30 cellular contexts compared by ENCODE assay signal in the genomic region with DNA sequence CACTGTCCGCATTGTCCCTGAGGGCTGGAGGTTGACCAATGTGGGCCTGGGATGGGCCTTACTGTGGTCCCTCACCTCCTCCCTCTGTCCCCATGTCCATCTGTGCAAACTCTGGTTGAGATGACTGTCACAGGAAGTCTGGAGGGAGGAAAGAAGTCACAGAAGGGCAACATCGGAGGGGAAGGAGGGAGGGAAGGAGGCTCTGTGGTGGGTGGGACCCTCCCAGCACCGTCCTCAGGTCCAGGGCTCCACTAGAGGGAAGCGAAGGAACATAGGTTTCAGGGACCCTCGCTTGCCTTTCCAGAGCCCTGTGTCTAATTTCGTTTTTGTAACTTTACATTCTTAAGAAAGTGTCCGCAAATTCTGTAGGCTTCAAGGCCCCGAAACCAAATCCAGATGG.
DNase-seq lines count a peak whose midpoint lies in the region; ATAC-seq and TF ChIP-seq lines count a peak whose summit lies in the region.
"Had no signal": no experiment of that assay in that cellular context is flagged by ENCODE, and none has a peak within 500 bp of the region (broad histone marks: within the 10 kb centered on the region; RNA-seq: fewer than 3 reads in every experiment).

No MANE protein-coding gene starts in this region.

- DNase-seq in RWPE2 (ENCODE audit: low spot score) = no peak
- peak; percentile 78 for DNase-seq in esophagus muscularis mucosa (ENCODE audit: extremely low spot score)
- peak; percentile 38 for DNase-seq in osteocyte (ENCODE audit: extremely low spot score, unreplicated experiment)
- no peak for DNase-seq in OCI-M2 (lab: John Stamatoyannopoulos, UW; ENCODE audit: unreplicated experiment)
- DNase-seq in SKM-1 treated with dmso at 0.1 percent for 144 hours (lab: John Stamatoyannopoulos, UW; ENCODE audit: unreplicated experiment) = no peak
- no peak for DNase-seq in hippocampal formation (lab: John Stamatoyannopoulos, UW)
- DNase-seq: activated CD4-positive, alpha-beta T cell treated with anti-CD3 and anti-CD28 coated beads for 36 hours; activated CD8-positive, alpha-beta memory T cell treated with anti-CD3 and anti-CD28 coated beads, Interleukin-2, amount 50 U/mL, for 48 hours; activated CD8-positive, alpha-beta T cell treated with anti-CD3 and anti-CD28 coated beads for 36 hours; activated naive CD4-positive, alpha-beta T cell treated with anti-CD3 and anti-CD28 coated beads for 36 hours; body of pancreas; CD4-positive, alpha-beta T cell; cerebellar nuclear complex; dorsolateral prefrontal cortex; KG1; NCI-H1417 treated with DMSO at 0.1 percent for 48 hours; NCI-H2081; NCI-H2227 treated with DMSO at 0.1 percent for 48 hours; NCI-H526; NK-92 treated with Interleukin-12 subunit alpha and Interleukin-12 subunit beta, amount 100 ng/mL, for 24 hours; PC-3; stimulated activated CD4-positive, alpha-beta T cell treated with anti-CD3 and anti-CD28 coated beads, Interleukin-12 subunit alpha, Interleukin-12 subunit beta, amount 100 ng/mL, for 4 hours; stimulated activated CD4-positive, alpha-beta T cell treated with anti-CD3 and anti-CD28 coated beads, Interleukin-2, amount 100 ng/mL, for 48 hours; stimulated activated naive CD8-positive, alpha-beta T cell treated with anti-CD3 and anti-CD28 coated beads, Interleukin-15, amount 100 ng/mL, for 72 hours; SW 1271; thyroid gland had no signal

- no peaks in the 10 kb centered on the region for H3K27me3 Mint-ChIP-seq in osteocyte (ENCODE audit: unreplicated experiment)
- H3K27me3 Mint-ChIP-seq: activated CD8-positive, alpha-beta T cell treated with anti-CD3 and anti-CD28 coated beads for 36 hours; CD4-positive, alpha-beta T cell had no signal

- no peaks in the 10 kb centered on the region for H3K9me3 Mint-ChIP-seq in osteocyte (ENCODE audit: unreplicated experiment)
- H3K9me3 Mint-ChIP-seq: activated CD8-positive, alpha-beta T cell treated with anti-CD3 and anti-CD28 coated beads for 36 hours; activated naive CD4-positive, alpha-beta T cell treated with anti-CD3 and anti-CD28 coated beads for 36 hours; CD4-positive, alpha-beta T cell; GM23338; neural crest cell; stimulated activated naive CD8-positive, alpha-beta T cell treated with anti-CD3 and anti-CD28 coated beads, Interleukin-15, amount 100 ng/mL, for 72 hours had no signal

- H3K4me3 ChIP-seq in RWPE2 (ENCODE audit: severe bottlenecking) = no peak overlapping the region
- H3K4me3 ChIP-seq in esophagus muscularis mucosa = no peak overlapping the region
- H3K4me3 ChIP-seq: body of pancreas, dorsolateral prefrontal cortex, GM23338, thyroid gland had no signal

- TF ChIP-seq POLR2A in esophagus muscularis mucosa (IDR thresholded peaks at IDR 0.05; ENCODE audit: low read depth) = no peak

- WGBS in esophagus muscularis mucosa = 90% methylated on average over 8 of the region's 8 CpGs

- ATAC-seq in RWPE2 (ENCODE audit: low read depth) (no peak), HG03457 (IDR thresholded peaks at IDR 0.05; ENCODE audit: unreplicated experiment) (no peak)
- ATAC-seq: activated CD4-positive, alpha-beta T cell treated with anti-CD3 and anti-CD28 coated beads for 36 hours; activated CD8-positive, alpha-beta T cell treated with anti-CD3 and anti-CD28 coated beads for 36 hours; body of pancreas; GM23338; PC-3; Right ventricle myocardium inferior; stimulated activated naive CD8-positive, alpha-beta T cell treated with anti-CD3 and anti-CD28 coated beads, Interleukin-15, amount 100 ng/mL, for 72 hours had no signal

- no peak for TF ChIP-seq CTCF in RWPE2 (IDR thresholded peaks at IDR 0.05; ENCODE audit: poor library complexity, severe bottlenecking)
- TF ChIP-seq CTCF in esophagus muscularis mucosa (IDR thresholded peaks at IDR 0.05) = no peak
- no peak for TF ChIP-seq CTCF in osteocyte (IDR thresholded peaks at IDR 0.05)

- no peak overlapping the region for H3K27ac Mint-ChIP-seq in osteocyte (ENCODE audit: unreplicated experiment)
- H3K27ac Mint-ChIP-seq: activated CD4-positive, alpha-beta T cell treated with anti-CD3 and anti-CD28 coated beads for 36 hours; activated CD8-positive, alpha-beta T cell treated with anti-CD3 and anti-CD28 coated beads for 36 hours; activated naive CD4-positive, alpha-beta T cell treated with anti-CD3 and anti-CD28 coated beads for 36 hours; CD4-positive, alpha-beta T cell; GM23338 had no signal

- TF ChIP-seq EP300 in esophagus muscularis mucosa (IDR thresholded peaks at IDR 0.05) = no peak

- intact Hi-C loops in esophagus muscularis mucosa (cut with DNase I) = no loop called here

- H3K36me3 ChIP-seq in RWPE2 (ENCODE audit: low read depth) = no peaks in the 10 kb centered on the region
- no peaks in the 10 kb centered on the region for H3K36me3 ChIP-seq in esophagus muscularis mucosa
- H3K36me3 ChIP-seq: thyroid gland had no signal

- peaks cover 34% of the 10 kb centered on the region for H3K4me1 Mint-ChIP-seq in osteocyte (ENCODE audit: unreplicated experiment)
- H3K4me1 Mint-ChIP-seq: activated CD4-positive, alpha-beta T cell treated with anti-CD3 and anti-CD28 coated beads for 36 hours; neural crest cell; stimulated activated naive CD8-positive, alpha-beta T cell treated with anti-CD3 and anti-CD28 coated beads, Interleukin-15, amount 100 ng/mL, for 72 hours had no signal

- peaks cover 22% of the 10 kb centered on the region for H3K4me1 ChIP-seq in RWPE2 (ENCODE audit: insufficient read depth, poor library complexity, severe bottlenecking)
- peaks cover 0 to 20% (median 18%) of the 10 kb centered on the region in 4 donors for H3K4me1 ChIP-seq in esophagus muscularis mucosa
- H3K4me1 ChIP-seq: body of pancreas had no signal

- no peak overlapping the region for H3K4me3 Mint-ChIP-seq in osteocyte (ENCODE audit: unreplicated experiment)
- H3K4me3 Mint-ChIP-seq: activated CD4-positive, alpha-beta T cell treated with anti-CD3 and anti-CD28 coated beads for 36 hours; activated CD8-positive, alpha-beta T cell treated with anti-CD3 and anti-CD28 coated beads for 36 hours; activated naive CD4-positive, alpha-beta T cell treated with anti-CD3 and anti-CD28 coated beads for 36 hours; CD4-positive, alpha-beta T cell; GM23338; neural crest cell; stimulated activated naive CD8-positive, alpha-beta T cell treated with anti-CD3 and anti-CD28 coated beads, Interleukin-15, amount 100 ng/mL, for 72 hours had no signal

- H3K36me3 Mint-ChIP-seq in osteocyte (ENCODE audit: unreplicated experiment) = peaks cover 2% of the 10 kb centered on the region

- no peaks in the 10 kb centered on the region for H3K9me3 ChIP-seq in RWPE2 (ENCODE audit: severe bottlenecking)
- no peaks in the 10 kb centered on the region for H3K9me3 ChIP-seq in esophagus muscularis mucosa
- H3K9me3 ChIP-seq: body of pancreas, thyroid gland had no signal

- H3K27ac ChIP-seq in RWPE2 (ENCODE audit: poor library complexity, severe bottlenecking) (peak overlapping the region; percentile 74), esophagus muscularis mucosa (replicated peaks in 1 of 4) (peak overlapping the region in 1 of 4 donors; percentile 40)
- H3K27ac ChIP-seq: body of pancreas, dorsolateral prefrontal cortex had no signal

- no peaks in the 10 kb centered on the region for H3K27me3 ChIP-seq in RWPE2 (ENCODE audit: insufficient read depth, poor library complexity, severe bottlenecking)
- H3K27me3 ChIP-seq in esophagus muscularis mucosa = no peaks in the 10 kb centered on the region
- H3K27me3 ChIP-seq: body of pancreas, dorsolateral prefrontal cortex, thyroid gland had no signal

Comparison
In these comparisons a context has a peak if more than half of its experiments do, and no peak if none do; other contexts are left out.
1. DNase-seq: peak in esophagus muscularis mucosa (single experiment) and osteocyte (single experiment); none in RWPE2 (single experiment), OCI-M2 (single experiment), SKM-1 treated with dmso at 0.1 percent for 144 hours (single experiment) and hippocampal formation (0 of 2).